ENCODE assay signal across 13 cellular contexts in genomic region chr3:100606894-100607512, GRCh38. TPM values are rescaled to one million over a fixed set of nuclear protein-coding genes. Genes with fewer than 3 reads are reported as not detected.
A peak's percentile ranks its signal among the peaks of the same experiment; 100 is the strongest.
DNase-seq lines count a peak whose midpoint lies in the region; ATAC-seq, FAIRE-seq and TF ChIP-seq lines count a peak whose summit lies in the region.
"Had no signal": no experiment of that assay in that cellular context is flagged by ENCODE, and none has a peak within 500 bp of the region (broad histone marks: within the 10 kb centered on the region; RNA-seq: fewer than 3 reads in every experiment).

No MANE protein-coding gene starts in this region.

- H3K4me3 Mint-ChIP-seq in stimulated activated naive B cell treated with anti-CD40 and anti-IgM and Interleukin-4, amounts not matched to agents 10 μg/mL and 1 μg/mL and 100 μg/mL, for 72 hours: no peak overlapping the region
- H3K4me3 Mint-ChIP-seq in endothelial cell (ENCODE audit: unreplicated experiment): no peak overlapping the region
- H3K4me3 Mint-ChIP-seq: mesothelial cell of epicardium; stimulated activated naive CD8-positive, alpha-beta T cell treated with anti-CD3 and anti-CD28 coated beads, Interleukin-15, Interleukin-2, amounts not matched to agents 100 ng/mL and 50 ng/mL, for 24 hours had no signal

- H3K36me3 ChIP-seq in HepG2 (replicated peaks in 1 of 2; ENCODE audit: control insufficient read depth in 1 of 2, insufficient read depth in 2 of 2, low read length in 2 of 2) (no peaks in the 10 kb centered on the region), right lobe of liver (no peaks in the 10 kb centered on the region)
- H3K36me3 ChIP-seq: gastroesophageal sphincter had no signal

- H3K4me3 ChIP-seq in HepG2 (replicated peaks in 1 of 3; ENCODE audit: insufficient read depth in 1 of 3, low read depth in 2 of 3, low read length in 3 of 3) (no peak overlapping the region), right lobe of liver (no peak overlapping the region)
- H3K4me3 ChIP-seq: gastroesophageal sphincter had no signal

- ATAC-seq in HepG2: peak; percentile 42; the same call in 1 of the 3 replicates
- ATAC-seq in right lobe of liver: no peak
- peak; percentile 77 for ATAC-seq in HG02623 (IDR thresholded peaks at IDR 0.05; ENCODE audit: unreplicated experiment)
- ATAC-seq in HG03457 (IDR thresholded peaks at IDR 0.05; ENCODE audit: unreplicated experiment): peak; percentile 70
- ATAC-seq in stimulated activated naive B cell treated with anti-CD40 and anti-IgM and Interleukin-4, amounts not matched to agents 10 μg/mL and 1 μg/mL and 100 μg/mL, for 72 hours (replicated peaks): peak; percentile 82
- ATAC-seq in left ventricle myocardium superior: no peak
- ATAC-seq: gastroesophageal sphincter had no signal

- H3K36me3 Mint-ChIP-seq in stimulated activated naive B cell treated with anti-CD40 and anti-IgM and Interleukin-4, amounts not matched to agents 10 μg/mL and 1 μg/mL and 100 μg/mL, for 72 hours: no peaks in the 10 kb centered on the region
- no peaks in the 10 kb centered on the region for H3K36me3 Mint-ChIP-seq in endothelial cell (ENCODE audit: low read depth, unreplicated experiment)
- H3K36me3 Mint-ChIP-seq: mesothelial cell of epicardium had no signal

- CTCF ChIA-PET in HepG2 (lab: Yijun Ruan, JAX; ENCODE audit: low intra/inter-chr PET ratio, low total read pairs): no interaction called here

- TF ChIP-seq EP300 in HepG2 (IDR thresholded peaks at IDR 0.05; ENCODE audit: low read depth in 2 of 2, low read length in 2 of 2): no peak
- no peak for TF ChIP-seq EP300 in HepG2 (CRISPR knock-in tag; IDR thresholded peaks at IDR 0.05; ENCODE audit: borderline replicate concordance)

- no peak for TF ChIP-seq RAD21 in HepG2 (CRISPR knock-in tag; IDR thresholded peaks at IDR 0.05)

- peaks cover 19% of the 10 kb centered on the region for H3K4me1 ChIP-seq in HepG2 (ENCODE audit: insufficient read depth, low read length)
- H3K4me1 ChIP-seq in right lobe of liver: peaks cover 0 to 21% (median 1%) of the 10 kb centered on the region in 4 donors

- TF ChIP-seq POLR2A in HepG2 (IDR thresholded peaks at IDR 0.05; ENCODE audit: insufficient read depth in 1 of 2, low read depth in 2 of 2, low read length in 2 of 2) (no peak), right lobe of liver (IDR thresholded peaks at IDR 0.05) (no peak)

- H3K9ac ChIP-seq in HepG2 (ENCODE audit: insufficient read depth, low read depth, low read length): no peak overlapping the region

- no peak overlapping the region for H2AFZ ChIP-seq in HepG2 (ENCODE audit: low read length)

- POLR2A ChIA-PET in HepG2 (lab: Yijun Ruan, JAX): no interaction called here

- DNase-seq in HepG2 (ENCODE audit: low spot score): no peak
- DNase-seq in right lobe of liver: no peak
- DNase-seq in stimulated activated naive B cell treated with anti-CD40 and anti-IgM and Interleukin-4, amounts not matched to agents 10 μg/mL and 1 μg/mL and 100 μg/mL, for 72 hours: no peak
- no peak for DNase-seq in ACHN
- DNase-seq in left ventricle myocardium superior: no peak
- DNase-seq in endothelial cell (ENCODE audit: low spot score): no peak
- DNase-seq: NCI-H2227 treated with DMSO at 0.1 percent for 48 hours had no signal

- peaks cover 12 to 18% of the 10 kb centered on the region in 2 donors for H3K27me3 Mint-ChIP-seq in stimulated activated naive B cell treated with anti-CD40 and anti-IgM and Interleukin-4, amounts not matched to agents 10 μg/mL and 1 μg/mL and 100 μg/mL, for 72 hours
- H3K27me3 Mint-ChIP-seq in endothelial cell (ENCODE audit: unreplicated experiment): peaks cover 3% of the 10 kb centered on the region

- H3K27ac Mint-ChIP-seq in stimulated activated naive B cell treated with anti-CD40 and anti-IgM and Interleukin-4, amounts not matched to agents 10 μg/mL and 1 μg/mL and 100 μg/mL, for 72 hours: no peak overlapping the region
- H3K27ac Mint-ChIP-seq in endothelial cell (ENCODE audit: unreplicated experiment): no peak overlapping the region
- H3K27ac Mint-ChIP-seq: mesothelial cell of epicardium; stimulated activated naive CD8-positive, alpha-beta T cell treated with anti-CD3 and anti-CD28 coated beads, Interleukin-15, Interleukin-2, amounts not matched to agents 100 ng/mL and 50 ng/mL, for 24 hours had no signal

- no peaks in the 10 kb centered on the region for H3K9me3 Mint-ChIP-seq in stimulated activated naive B cell treated with anti-CD40 and anti-IgM and Interleukin-4, amounts not matched to agents 10 μg/mL and 1 μg/mL and 100 μg/mL, for 72 hours
- no peaks in the 10 kb centered on the region for H3K9me3 Mint-ChIP-seq in endothelial cell (ENCODE audit: unreplicated experiment)
- H3K9me3 Mint-ChIP-seq: mesothelial cell of epicardium; stimulated activated naive CD8-positive, alpha-beta T cell treated with anti-CD3 and anti-CD28 coated beads, Interleukin-15, Interleukin-2, amounts not matched to agents 100 ng/mL and 50 ng/mL, for 24 hours had no signal

- TF ChIP-seq CTCF in HepG2 (CRISPR knock-in tag; IDR thresholded peaks at IDR 0.05): no peak
- TF ChIP-seq CTCF in right lobe of liver (IDR thresholded peaks at IDR 0.05): no peak
- no peak for TF ChIP-seq CTCF in endothelial cell (IDR thresholded peaks at IDR 0.05; ENCODE audit: unreplicated experiment)

- no peak overlapping the region for H3K27ac ChIP-seq in HepG2 (ENCODE audit: extremely low read length, insufficient read depth, low read length)
- no peak overlapping the region for H3K27ac ChIP-seq in right lobe of liver
- H3K27ac ChIP-seq: gastroesophageal sphincter had no signal

- intact Hi-C loops in HepG2 (cut with micrococcal nuclease; ENCODE audit: unreplicated experiment): no loop called here
- intact Hi-C loops in right lobe of liver (cut with DNase I): no loop called here
- intact Hi-C loops in left ventricle myocardium superior (cut with micrococcal nuclease): no loop called here

- in situ Hi-C loops in HepG2 (cut with HindIII; ENCODE audit: extremely low pct_ligation_motif_present, low pct_unique_long_range_greater_than_20kb) (loop anchor here (25.0 kb wide), 1 partner anchor 105 kb away; the partner anchor contains the start of gene TFG), ACHN (cut with HindIII; ENCODE audit: low pct_ligation_motif_present, low pct_unique_long_range_greater_than_20kb, low sequenced_read_pairs) (no loop called here)

- no peak overlapping the region for H3K4me2 ChIP-seq in HepG2 (ENCODE audit: low read depth, low read length)

- no peaks in the 10 kb centered on the region for H3K27me3 ChIP-seq in HepG2 (ENCODE audit: control insufficient read depth in 1 of 2, insufficient read depth in 2 of 2, low read length in 2 of 2)
- no peaks in the 10 kb centered on the region for H3K27me3 ChIP-seq in right lobe of liver
- H3K27me3 ChIP-seq: gastroesophageal sphincter had no signal

- no peaks in the 10 kb centered on the region for H4K20me1 ChIP-seq in HepG2 (ENCODE audit: insufficient read depth, low read length)

- FAIRE-seq in HepG2 (lab: Jason Lieb, UNC): no peak
- FAIRE-seq: bronchial epithelial cell had no signal

- no TSS peak for BruUV-seq in HepG2 (replicated peaks; lab: Mats Ljungman, UMichigan)

- H3K9me3 ChIP-seq in HepG2 (ENCODE audit: low read length): no peaks in the 10 kb centered on the region
- no peaks in the 10 kb centered on the region for H3K9me3 ChIP-seq in right lobe of liver
- H3K9me3 ChIP-seq: gastroesophageal sphincter had no signal

- H3K79me2 ChIP-seq in HepG2 (ENCODE audit: insufficient read depth, low read length): no peaks in the 10 kb centered on the region

- peaks cover 12 to 32% of the 10 kb centered on the region in 2 donors for H3K4me1 Mint-ChIP-seq in stimulated activated naive B cell treated with anti-CD40 and anti-IgM and Interleukin-4, amounts not matched to agents 10 μg/mL and 1 μg/mL and 100 μg/mL, for 72 hours
- H3K4me1 Mint-ChIP-seq in endothelial cell (ENCODE audit: unreplicated experiment): peaks cover 8% of the 10 kb centered on the region

TF ChIP-seq in HepG2, 621 proteins besides CTCF, POLR2A, EP300 and RAD21 (continues in another document):
- peak; percentile 4; the same call in 1 of the 2 replicates for TF ChIP-seq STAG1 (CRISPR knock-in tag; IDR thresholded peaks at IDR 0.05)

RNA-seq across cellular contexts. Expression of gene ADGRG7, which starts 2.4 kb away (rescaled TPM):
- total RNA-seq in HepG2 (2016; rRNA removed; fragmentation: Illumina TruSeq; extraction: Trizol): not detected in 2 replicates
- total RNA-seq in HepG2 (2016; cell fraction: cytosol; rRNA removed; fragmentation: Illumina TruSeq; extraction: Trizol; ENCODE audit: low read depth): not detected in 2 replicates
- total RNA-seq in HepG2 (2016; cell fraction: insoluble cytoplasmic fraction; rRNA removed; fragmentation: Illumina TruSeq; extraction: Trizol): not detected in 2 replicates
- total RNA-seq in HepG2 (2016; cell fraction: membrane; rRNA removed; fragmentation: Illumina TruSeq; extraction: Trizol): not detected in 2 replicates
- not detected in 2 replicates for total RNA-seq in HepG2 (2016; cell fraction: nucleus; rRNA removed; fragmentation: Illumina TruSeq; extraction: Trizol)
- polyA plus RNA-seq in HepG2 (2011; rRNA removed): not detected in 2 replicates
- polyA plus RNA-seq in HepG2 (2011; cell fraction: cytosol; rRNA removed): not detected in 2 replicates
- not detected in 2 replicates for polyA plus RNA-seq in HepG2 (2011; cell fraction: nucleus; rRNA removed)
- not detected in 2 replicates for polyA plus RNA-seq in HepG2 (2012)
- polyA plus RNA-seq in HepG2 (2016; cell fraction: cytosol; fragmentation: Illumina TruSeq; extraction: Trizol; ENCODE audit: low read depth): not detected in 2 replicates
- not detected in 2 replicates for polyA plus RNA-seq in HepG2 (2016; cell fraction: insoluble cytoplasmic fraction; fragmentation: Illumina TruSeq; extraction: Trizol; ENCODE audit: low read depth)
- not detected in 2 replicates for polyA plus RNA-seq in HepG2 (2016; cell fraction: membrane; fragmentation: Illumina TruSeq; extraction: Trizol; ENCODE audit: low read depth)
- not detected in 2 replicates for polyA plus RNA-seq in HepG2 (2016; cell fraction: nucleus; fragmentation: Illumina TruSeq; extraction: Trizol; ENCODE audit: insufficient read depth, low read depth)
- polyA minus RNA-seq in HepG2 (2011; rRNA and poly(A)+ RNA removed; ENCODE audit: low replicate concordance): not detected in 2 replicates
- polyA minus RNA-seq in HepG2 (2011; cell fraction: cytosol; rRNA and poly(A)+ RNA removed): not detected in 2 replicates
- polyA minus RNA-seq in HepG2 (2011; cell fraction: nucleus; rRNA and poly(A)+ RNA removed): not detected in 2 replicates
- total RNA-seq in right lobe of liver: 10 to 100 TPM in 4 of 6 experiments, 1 to 10 TPM in 2; 1.9 to 27.2 (median 21.8) TPM
- total RNA-seq in left ventricle myocardium superior: not detected
- total RNA-seq in endothelial cell (ENCODE audit: unreplicated experiment): not detected
- total RNA-seq: mesothelial cell of epicardium had no signal

Comparison
In these comparisons a context has a peak if more than half of its experiments do, and no peak if none do; other contexts are left out.
1. ATAC-seq: peak in HepG2 (single experiment), HG02623 (single experiment), HG03457 (single experiment) and stimulated activated naive B cell treated with anti-CD40 and anti-IgM and Interleukin-4, amounts not matched to agents 10 μg/mL and 1 μg/mL and 100 μg/mL, for 72 hours (2 of 2); none in right lobe of liver (0 of 4) and left ventricle myocardium superior (single experiment).